10 cellular contexts compared by ENCODE assay signal in the genomic region with DNA sequence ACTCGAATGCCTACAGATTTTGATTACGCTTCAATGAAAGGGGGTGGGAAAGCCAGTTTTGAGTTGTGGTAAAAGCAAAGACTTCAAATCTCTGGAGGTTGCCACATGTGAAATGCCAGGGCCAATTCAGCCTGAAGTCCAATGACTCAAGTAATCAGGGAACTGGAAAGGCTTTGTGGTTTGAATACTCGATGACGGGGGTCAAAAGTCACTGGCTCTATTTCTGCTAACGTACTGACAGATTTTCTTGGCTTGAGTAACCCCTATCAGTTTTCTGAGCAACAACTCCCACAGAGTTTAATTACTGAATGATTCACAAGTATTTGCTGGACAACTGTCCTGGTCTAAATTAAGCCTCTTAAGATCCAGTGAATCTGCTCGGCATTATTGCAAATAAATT.
DNase-seq lines count a peak whose midpoint lies in the region; ATAC-seq and TF ChIP-seq lines count a peak whose summit lies in the region.
"Had no signal": no experiment of that assay in that cellular context is flagged by ENCODE, and none has a peak within 500 bp of the region (broad histone marks: within the 10 kb centered on the region; RNA-seq: fewer than 3 reads in every experiment).

No MANE protein-coding gene starts in this region.

- POLR2A ChIA-PET in WTC11 (lab: Charles Lee) = no interaction called here

- H3K27me3 ChIP-seq in suprapubic skin = no peaks in the 10 kb centered on the region

- CTCF ChIA-PET in WTC11 (lab: Charles Lee) = no interaction called here

- TF ChIP-seq POLR2A in suprapubic skin (IDR thresholded peaks at IDR 0.05) = no peak

- H3K4me3 ChIP-seq in fibroblast of mammary gland (ENCODE audit: control insufficient read depth, low read depth, low read length) = no peak overlapping the region
- H3K4me3 ChIP-seq in suprapubic skin = no peak overlapping the region

- H3K27ac ChIP-seq in suprapubic skin = no peak overlapping the region

- DNase-seq in EH (ENCODE audit: low read depth) (peak; percentile 98), NOMO-1 treated with dmso at 0.1 percent for 144 hours (lab: John Stamatoyannopoulos, UW; ENCODE audit: unreplicated experiment) (peak; percentile 54), fibroblast of mammary gland (ENCODE audit: low read depth) (peak; percentile 98), osteocyte (ENCODE audit: extremely low spot score, unreplicated experiment) (no peak), NCI-H146 treated with DMSO at 0.1 percent for 48 hours (lab: John Stamatoyannopoulos, UW; ENCODE audit: unreplicated experiment) (no peak), AML-193 (lab: John Stamatoyannopoulos, UW) (no peak), WTC11 (ENCODE audit: low spot score) (no peak), suprapubic skin (ENCODE audit: low spot score in 2 of 2) (no peak)
- DNase-seq: cerebellar nuclear complex, NCI-H345 had no signal

- TF ChIP-seq CTCF in fibroblast of mammary gland (conservative IDR thresholded peaks at IDR 0.05; ENCODE audit: control insufficient read depth, insufficient read depth, low read depth, low read length) (no peak), osteocyte (IDR thresholded peaks at IDR 0.05) (no peak), WTC11 (IDR thresholded peaks at IDR 0.05) (no peak), suprapubic skin (IDR thresholded peaks at IDR 0.05) (no peak)

- H3K36me3 ChIP-seq in suprapubic skin = no peaks in the 10 kb centered on the region

- no peak for ATAC-seq in WTC11

- H3K4me3 Mint-ChIP-seq in osteocyte (ENCODE audit: unreplicated experiment) = peak overlapping the region; percentile 39
- no peak overlapping the region for H3K4me3 Mint-ChIP-seq in WTC11

- H3K27ac Mint-ChIP-seq in osteocyte (ENCODE audit: unreplicated experiment) (peak overlapping the region; percentile 47), WTC11 (no peak overlapping the region)

- peaks cover 4% of the 10 kb centered on the region for H3K4me1 ChIP-seq in suprapubic skin

- TF ChIP-seq EP300 in suprapubic skin (IDR thresholded peaks at IDR 0.05) = no peak

- 64% methylated on average over 6 of the region's 6 CpGs for WGBS in suprapubic skin

- H3K36me3 Mint-ChIP-seq in osteocyte (ENCODE audit: unreplicated experiment) = peaks cover 18% of the 10 kb centered on the region
- H3K36me3 Mint-ChIP-seq in WTC11 = no peaks in the 10 kb centered on the region

- no peaks in the 10 kb centered on the region for H3K9me3 Mint-ChIP-seq in osteocyte (ENCODE audit: unreplicated experiment)
- no peaks in the 10 kb centered on the region for H3K9me3 Mint-ChIP-seq in WTC11

- H3K9me3 ChIP-seq in suprapubic skin = no peaks in the 10 kb centered on the region

- peaks cover 42% of the 10 kb centered on the region for H3K4me1 Mint-ChIP-seq in osteocyte (ENCODE audit: unreplicated experiment)
- H3K4me1 Mint-ChIP-seq in WTC11 = peaks cover 21% of the 10 kb centered on the region

- H3K27me3 Mint-ChIP-seq in osteocyte (ENCODE audit: unreplicated experiment) = no peaks in the 10 kb centered on the region
- no peaks in the 10 kb centered on the region for H3K27me3 Mint-ChIP-seq in WTC11 (ENCODE audit: low read depth)

TF ChIP-seq in WTC11, 78 proteins besides CTCF, POLR2A, EP300 and RAD21:
- TF ChIP-seq TEAD1 (CRISPR knock-in tag; IDR thresholded peaks at IDR 0.05) = no peak
- no peak for TF ChIP-seq FOXJ3 (CRISPR knock-in tag; IDR thresholded peaks at IDR 0.05; ENCODE audit: borderline replicate concordance)
- TF ChIP-seq, protein P1, sequence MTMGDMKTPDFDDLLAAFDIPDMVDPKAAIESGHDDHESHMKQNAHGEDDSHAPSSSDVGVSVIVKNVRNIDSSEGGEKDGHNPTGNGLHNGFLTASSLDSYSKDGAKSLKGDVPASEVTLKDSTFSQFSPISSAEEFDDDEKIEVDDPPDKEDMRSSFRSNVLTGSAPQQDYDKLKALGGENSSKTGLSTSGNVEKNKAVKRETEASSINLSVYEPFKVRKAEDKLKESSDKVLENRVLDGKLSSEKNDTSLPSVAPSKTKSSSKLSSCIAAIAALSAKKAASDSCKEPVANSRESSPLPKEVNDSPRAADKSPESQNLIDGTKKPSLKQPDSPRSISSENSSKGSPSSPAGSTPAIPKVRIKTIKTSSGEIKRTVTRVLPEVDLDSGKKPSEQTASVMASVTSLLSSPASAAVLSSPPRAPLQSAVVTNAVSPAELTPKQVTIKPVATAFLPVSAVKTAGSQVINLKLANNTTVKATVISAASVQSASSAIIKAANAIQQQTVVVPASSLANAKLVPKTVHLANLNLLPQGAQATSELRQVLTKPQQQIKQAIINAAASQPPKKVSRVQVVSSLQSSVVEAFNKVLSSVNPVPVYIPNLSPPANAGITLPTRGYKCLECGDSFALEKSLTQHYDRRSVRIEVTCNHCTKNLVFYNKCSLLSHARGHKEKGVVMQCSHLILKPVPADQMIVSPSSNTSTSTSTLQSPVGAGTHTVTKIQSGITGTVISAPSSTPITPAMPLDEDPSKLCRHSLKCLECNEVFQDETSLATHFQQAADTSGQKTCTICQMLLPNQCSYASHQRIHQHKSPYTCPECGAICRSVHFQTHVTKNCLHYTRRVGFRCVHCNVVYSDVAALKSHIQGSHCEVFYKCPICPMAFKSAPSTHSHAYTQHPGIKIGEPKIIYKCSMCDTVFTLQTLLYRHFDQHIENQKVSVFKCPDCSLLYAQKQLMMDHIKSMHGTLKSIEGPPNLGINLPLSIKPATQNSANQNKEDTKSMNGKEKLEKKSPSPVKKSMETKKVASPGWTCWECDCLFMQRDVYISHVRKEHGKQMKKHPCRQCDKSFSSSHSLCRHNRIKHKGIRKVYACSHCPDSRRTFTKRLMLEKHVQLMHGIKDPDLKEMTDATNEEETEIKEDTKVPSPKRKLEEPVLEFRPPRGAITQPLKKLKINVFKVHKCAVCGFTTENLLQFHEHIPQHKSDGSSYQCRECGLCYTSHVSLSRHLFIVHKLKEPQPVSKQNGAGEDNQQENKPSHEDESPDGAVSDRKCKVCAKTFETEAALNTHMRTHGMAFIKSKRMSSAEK (CRISPR knock-in tag; IDR thresholded peaks at IDR 0.05; ENCODE audit: borderline replicate concordance) = no peak
- TF ChIP-seq CREM (CRISPR knock-in tag; IDR thresholded peaks at IDR 0.05) = no peak
TF ChIP-seq in WTC11: peak in this region for 0.

Comparison
In these comparisons a context has a peak if more than half of its experiments do, and no peak if none do; other contexts are left out.
1. DNase-seq: peak in EH (single experiment), NOMO-1 treated with dmso at 0.1 percent for 144 hours (single experiment) and fibroblast of mammary gland (single experiment); none in osteocyte (single experiment), NCI-H146 treated with DMSO at 0.1 percent for 48 hours (single experiment), AML-193 (0 of 2), WTC11 (single experiment) and suprapubic skin (0 of 2).